15 cellular contexts compared by ENCODE assay signal in genomic region chr22:24321999-24322398, GRCh38.
"Had no signal": no experiment of that assay in that cellular context is flagged by ENCODE, and none has a peak within 500 bp of the region (broad histone marks: within the 10 kb centered on the region; RNA-seq: fewer than 3 reads in every experiment).

No MANE protein-coding gene starts in this region.

- H3K4me3 ChIP-seq: adrenal gland, lung, tibial artery had no signal

- DNase-seq: activated CD4-positive, alpha-beta memory T cell treated with anti-CD3 and anti-CD28 coated beads for 36 hours; activated T-cell treated with anti-CD3 and anti-CD28 coated beads for 4 hours; adrenal gland; endodermal cell; foreskin melanocyte; head of caudate nucleus; kidney; nucleus accumbens; posterior cingulate gyrus; stimulated activated naive CD4-positive, alpha-beta T cell; tibial artery had no signal

- H3K4me3 Mint-ChIP-seq: activated CD4-positive, alpha-beta memory T cell treated with anti-CD3 and anti-CD28 coated beads for 36 hours; activated T-helper 1 cell treated with anti-CD3 and anti-CD28 coated beads, Interleukin-12 subunit alpha, Interleukin-12 subunit beta, Interleukin-2, Interleukin-4 antibody, amounts not matched to agents 30 ng/mL and 10 ng/mL and 1 ng/mL, durations not matched to agents 14 hours and 24 hours and 36 hours; endodermal cell; mesothelial cell of epicardium; nephron had no signal

- H3K27ac Mint-ChIP-seq: activated CD4-positive, alpha-beta memory T cell treated with anti-CD3 and anti-CD28 coated beads for 36 hours; activated T-helper 1 cell treated with anti-CD3 and anti-CD28 coated beads, Interleukin-12 subunit alpha, Interleukin-12 subunit beta, Interleukin-2, Interleukin-4 antibody, amounts not matched to agents 30 ng/mL and 10 ng/mL and 1 ng/mL, durations not matched to agents 14 hours and 24 hours and 36 hours; endodermal cell; mesothelial cell of epicardium; nephron had no signal

- H3K27me3 Mint-ChIP-seq: activated CD4-positive, alpha-beta memory T cell treated with anti-CD3 and anti-CD28 coated beads for 36 hours had no signal

- H3K4me1 Mint-ChIP-seq: nephron had no signal

- H3K9me3 Mint-ChIP-seq: activated CD4-positive, alpha-beta memory T cell treated with anti-CD3 and anti-CD28 coated beads for 36 hours; activated T-helper 1 cell treated with anti-CD3 and anti-CD28 coated beads, Interleukin-12 subunit alpha, Interleukin-12 subunit beta, Interleukin-2, Interleukin-4 antibody, amounts not matched to agents 30 ng/mL and 10 ng/mL and 1 ng/mL, durations not matched to agents 14 hours and 24 hours and 36 hours had no signal

- H3K9me3 ChIP-seq: adrenal gland, tibial artery had no signal

- H3K27me3 ChIP-seq: adrenal gland, tibial artery had no signal
